Comparison of ENCODE assay signal across 13 cellular contexts in genomic region chr19:604355-604754, GRCh38. TPM values are rescaled to one million over a fixed set of nuclear protein-coding genes. Genes with fewer than 3 reads are reported as not detected.
A peak's percentile ranks its signal among the peaks of the same experiment; 100 is the strongest.
DNase-seq lines count a peak whose midpoint lies in the region; ATAC-seq and TF ChIP-seq lines count a peak whose summit lies in the region.
"Had no signal": no experiment of that assay in that cellular context is flagged by ENCODE, and none has a peak within 500 bp of the region (broad histone marks: within the 10 kb centered on the region; RNA-seq: fewer than 3 reads in every experiment).

No MANE protein-coding gene starts in this region.

- intact Hi-C loops in activated B cell treated with CpG ODN at 0.5 μM for 24 hours (cut with micrococcal nuclease), result no loop called here

- no peak overlapping the region for H2BK5ac ChIP-seq in H9 (ENCODE audit: insufficient read length, low read length)

- H2BK15ac ChIP-seq in H9 (ENCODE audit: low read depth, low read length), result no peak overlapping the region

- WGBS in H9 (ENCODE audit: extremely low coverage, insufficient read length, low lambda C conversion rate), result no CpG with 5 or more reads among the region's 11 CpGs

- no peaks in the 10 kb centered on the region for H3K4me1 Mint-ChIP-seq in CD4-positive, CD25-positive, alpha-beta regulatory T cell
- no peaks in the 10 kb centered on the region for H3K4me1 Mint-ChIP-seq in H9
- peaks cover 2% of the 10 kb centered on the region for H3K4me1 Mint-ChIP-seq in activated B cell treated with CpG ODN at 0.5 μM for 24 hours
- H3K4me1 Mint-ChIP-seq: CD8-positive, alpha-beta memory T cell; nephron progenitor cell had no signal

- H3K4me3 Mint-ChIP-seq in CD4-positive, CD25-positive, alpha-beta regulatory T cell, result no peak overlapping the region
- no peak overlapping the region for H3K4me3 Mint-ChIP-seq in H9
- H3K4me3 Mint-ChIP-seq in activated B cell treated with CpG ODN at 0.5 μM for 24 hours, result no peak overlapping the region
- H3K4me3 Mint-ChIP-seq: nephron progenitor cell had no signal

- H3K27me3 ChIP-seq in CD4-positive, CD25-positive, alpha-beta regulatory T cell (ENCODE audit: control insufficient read depth, insufficient read depth, low read length), result no peaks in the 10 kb centered on the region
- no peaks in the 10 kb centered on the region for H3K27me3 ChIP-seq in H9 (ENCODE audit: insufficient read depth, low read length)
- H3K27me3 ChIP-seq: thyroid gland had no signal

- H4K8ac ChIP-seq in H9 (replicated peaks; ENCODE audit: insufficient read length, low read depth, low read length), result no peak overlapping the region

- no peaks in the 10 kb centered on the region for H4K20me1 ChIP-seq in H9 (ENCODE audit: control insufficient read depth, insufficient read depth, insufficient read length)

- peak in 2 of 3 donors; percentile 22 to 29 for DNase-seq in CD4-positive, CD25-positive, alpha-beta regulatory T cell
- DNase-seq in H9, result peak; percentile 31
- no peak for DNase-seq in activated B cell treated with CpG ODN at 0.5 μM for 24 hours
- DNase-seq in iPS-NIHi7 (ENCODE audit: extremely low spot score), result peak; percentile 59
- DNase-seq in HK-2 (ENCODE audit: unreplicated experiment), result no peak
- no peak for DNase-seq in NCI-H524 treated with DMSO at 0.1 percent for 48 hours (lab: John Stamatoyannopoulos, UW)
- no peak for DNase-seq in kidney glomerular epithelial cell (lab: John Stamatoyannopoulos, UW)
- DNase-seq: NCI-H1105 treated with DMSO at 0.1 percent for 48 hours, nephron progenitor cell, SHP77 treated with DMSO at 0.1 percent for 48 hours, thyroid gland had no signal

- no peak overlapping the region for H3T11ph ChIP-seq in H9 (ENCODE audit: low read length)

- no peak overlapping the region for H3K56ac ChIP-seq in H9 (ENCODE audit: insufficient read length, low read depth, low read length)

- H4K91ac ChIP-seq in H9 (ENCODE audit: insufficient read length, low read depth, low read length), result no peak overlapping the region

- no peaks in the 10 kb centered on the region for H3K36me3 ChIP-seq in CD4-positive, CD25-positive, alpha-beta regulatory T cell (ENCODE audit: control insufficient read depth, insufficient read depth, low read length)
- H3K36me3 ChIP-seq: thyroid gland had no signal

- H3K9ac ChIP-seq in H9 (ENCODE audit: extremely low read depth, insufficient read length, low read length), result no peak overlapping the region

- POLR2A ChIA-PET in activated B cell treated with CpG ODN at 0.5 μM for 24 hours (lab: Charles Lee), result no interaction called here

- H3K23me2 ChIP-seq in H9 (ENCODE audit: insufficient read length, low read depth, low read length, poor library complexity, severe bottlenecking), result no peaks in the 10 kb centered on the region

- no peak overlapping the region for H2AK5ac ChIP-seq in H9 (ENCODE audit: insufficient read length, low read length)

- peak in 1 of 2 donors; percentile 41 for ATAC-seq in CD4-positive, CD25-positive, alpha-beta regulatory T cell (ENCODE audit: low read depth in 2 of 2)
- ATAC-seq in activated B cell treated with CpG ODN at 0.5 μM for 24 hours (ENCODE audit: low read depth) (peak; percentile 77), GM19395 (IDR thresholded peaks at IDR 0.05; ENCODE audit: unreplicated experiment) (no peak)

- H3K4ac ChIP-seq in H9 (ENCODE audit: low read depth, low read length), result no peak overlapping the region

- H3K18ac ChIP-seq in H9 (ENCODE audit: insufficient read length, low read depth, low read length), result no peak overlapping the region

- no peaks in the 10 kb centered on the region for H3K27me3 Mint-ChIP-seq in CD4-positive, CD25-positive, alpha-beta regulatory T cell
- H3K27me3 Mint-ChIP-seq in H9 (ENCODE audit: low read depth) (peaks cover 12% of the 10 kb centered on the region), activated B cell treated with CpG ODN at 0.5 μM for 24 hours (no peaks in the 10 kb centered on the region)
- H3K27me3 Mint-ChIP-seq: CD8-positive, alpha-beta memory T cell had no signal

- H2BK12ac ChIP-seq in H9 (ENCODE audit: insufficient read length, low read depth, low read length), result no peak overlapping the region

- H3K27ac Mint-ChIP-seq in CD4-positive, CD25-positive, alpha-beta regulatory T cell, result no peak overlapping the region
- no peak overlapping the region for H3K27ac Mint-ChIP-seq in H9
- H3K27ac Mint-ChIP-seq in activated B cell treated with CpG ODN at 0.5 μM for 24 hours, result no peak overlapping the region
- H3K27ac Mint-ChIP-seq: nephron progenitor cell had no signal

- H3K36me3 Mint-ChIP-seq in CD4-positive, CD25-positive, alpha-beta regulatory T cell, result no peaks in the 10 kb centered on the region
- H3K36me3 Mint-ChIP-seq in H9 (ENCODE audit: insufficient read depth in 1 of 3, low read depth in 3 of 3), result peaks cover 0 to 2% (median 0%) of the 10 kb centered on the region in 3 experiments; a peak in 1 of 7 replicates
- H3K36me3 Mint-ChIP-seq in activated B cell treated with CpG ODN at 0.5 μM for 24 hours (ENCODE audit: low read depth), result no peaks in the 10 kb centered on the region
- H3K36me3 Mint-ChIP-seq: CD8-positive, alpha-beta memory T cell had no signal

- CTCF ChIA-PET in activated B cell treated with CpG ODN at 0.5 μM for 24 hours (lab: Charles Lee), result no interaction called here

- H2AFZ ChIP-seq in H9 (ENCODE audit: low read length), result no peak overlapping the region

- no peaks in the 10 kb centered on the region for H3K79me2 ChIP-seq in H9 (ENCODE audit: insufficient read depth, low read length)

- no peak overlapping the region for H3K27ac ChIP-seq in CD4-positive, CD25-positive, alpha-beta regulatory T cell (ENCODE audit: insufficient read depth, low read length, poor library complexity, severe bottlenecking)
- H3K27ac ChIP-seq in H9 (ENCODE audit: insufficient read length, low read depth, low read length), result no peak overlapping the region
- H3K27ac ChIP-seq: thyroid gland had no signal

- no peak overlapping the region for H2BK120ac ChIP-seq in H9 (ENCODE audit: low read depth, low read length, poor library complexity, severe bottlenecking)

- H3K4me3 ChIP-seq in CD4-positive, CD25-positive, alpha-beta regulatory T cell (ENCODE audit: low read depth, low read length), result no peak overlapping the region
- H3K4me3 ChIP-seq: thyroid gland had no signal

- TF ChIP-seq CTCF in H9 (conservative IDR thresholded peaks at IDR 0.05), result no peak
- TF ChIP-seq CTCF in activated B cell treated with CpG ODN at 0.5 μM for 24 hours (IDR thresholded peaks at IDR 0.05), result no peak

- H3K14ac ChIP-seq in H9 (ENCODE audit: insufficient read depth, low read length), result no peak overlapping the region

- H3K4me2 ChIP-seq in H9 (ENCODE audit: insufficient read depth, insufficient read length, low read length), result no peak overlapping the region

- no peak overlapping the region for H3K23ac ChIP-seq in H9 (ENCODE audit: insufficient read length, low read depth, low read length)

- H3K4me1 ChIP-seq in CD4-positive, CD25-positive, alpha-beta regulatory T cell (ENCODE audit: control insufficient read depth, insufficient read depth, low read length, poor library complexity, severe bottlenecking), result peaks cover 6% of the 10 kb centered on the region
- H3K4me1 ChIP-seq in H9 (ENCODE audit: insufficient read depth, low read length), result no peaks in the 10 kb centered on the region
- H3K4me1 ChIP-seq: thyroid gland had no signal

- H3K9me3 ChIP-seq in CD4-positive, CD25-positive, alpha-beta regulatory T cell (ENCODE audit: control insufficient read depth in 2 of 2, low read length in 2 of 2), result no peaks in the 10 kb centered on the region
- H3K9me3 ChIP-seq in H9 (ENCODE audit: control insufficient read depth, low read depth, low read length), result peaks cover 5% of the 10 kb centered on the region
- H3K9me3 ChIP-seq: thyroid gland had no signal

- no peaks in the 10 kb centered on the region for H3K79me1 ChIP-seq in H9 (ENCODE audit: insufficient read depth, low read depth, low read length, poor library complexity, severe bottlenecking)

- no peak overlapping the region for H2BK20ac ChIP-seq in H9 (ENCODE audit: low read depth, low read length, poor library complexity, severe bottlenecking)

- H3K9me3 Mint-ChIP-seq in CD4-positive, CD25-positive, alpha-beta regulatory T cell, result peaks cover 0 to 1% (median 0%) of the 10 kb centered on the region in 7 donors
- H3K9me3 Mint-ChIP-seq in H9 (peaks cover 29 to 37% of the 10 kb centered on the region in 2 experiments), activated B cell treated with CpG ODN at 0.5 μM for 24 hours (no peaks in the 10 kb centered on the region)

- no peak overlapping the region for H4K5ac ChIP-seq in H9 (ENCODE audit: insufficient read length, low read depth, low read length)

RNA-seq across cellular contexts. Expression of gene HCN2, which starts 14.7 kb away (rescaled TPM):
- 1.2 TPM for total RNA-seq in CD4-positive, CD25-positive, alpha-beta regulatory T cell
- polyA plus RNA-seq in CD4-positive, CD25-positive, alpha-beta regulatory T cell, result not detected
- total RNA-seq in H9 (2021) (3.7 and 4.1 TPM in 2 replicates), activated B cell treated with CpG ODN at 0.5 μM for 24 hours (0.13 and 0.17 TPM in 2 replicates)
- total RNA-seq: thyroid gland had no signal
- polyA plus RNA-seq: CD8-positive, alpha-beta memory T cell had no signal

RNA-seq across cellular contexts. Expression of gene POLRMT, which starts 29.0 kb away (rescaled TPM):
- 62.9 TPM for total RNA-seq in CD4-positive, CD25-positive, alpha-beta regulatory T cell
- polyA plus RNA-seq in CD4-positive, CD25-positive, alpha-beta regulatory T cell, result 10 to 100 TPM; 25.4 to 38.1 (median 34.1) TPM
- total RNA-seq in H9 (2021), result 101 and 104 TPM in 2 replicates
- 54.7 and 58.2 TPM in 2 replicates for total RNA-seq in activated B cell treated with CpG ODN at 0.5 μM for 24 hours

RNA-seq across cellular contexts. Expression of gene BSG, which starts 32.0 kb away (rescaled TPM):
- 132 TPM for total RNA-seq in CD4-positive, CD25-positive, alpha-beta regulatory T cell
- polyA plus RNA-seq in CD4-positive, CD25-positive, alpha-beta regulatory T cell, result 100 to 1,000 TPM; 282 to 338 (median 300) TPM
- total RNA-seq in H9 (2021) (715 and 719 TPM in 2 replicates), activated B cell treated with CpG ODN at 0.5 μM for 24 hours (150 and 152 TPM in 2 replicates)

RNA-seq across cellular contexts. Expression of gene FGF22, which starts 35.3 kb away (rescaled TPM):
- total RNA-seq in CD4-positive, CD25-positive, alpha-beta regulatory T cell, result 0.81 TPM
- polyA plus RNA-seq in CD4-positive, CD25-positive, alpha-beta regulatory T cell, result under 1 TPM in 1 of 4 donors, not detected in 3; 0.17 TPM
- total RNA-seq in H9 (2021), result 0.72 and 0.99 TPM in 2 replicates
- total RNA-seq in activated B cell treated with CpG ODN at 0.5 μM for 24 hours, result 0.64 and 0.73 TPM in 2 replicates
- total RNA-seq: thyroid gland had no signal
- polyA plus RNA-seq: CD8-positive, alpha-beta memory T cell had no signal

RNA-seq across cellular contexts. Expression of gene RNF126, which starts 58.7 kb away (rescaled TPM):
- total RNA-seq in CD4-positive, CD25-positive, alpha-beta regulatory T cell, result 124 TPM
- 10 to 100 TPM; 57.2 to 80.8 (median 76.9) TPM for polyA plus RNA-seq in CD4-positive, CD25-positive, alpha-beta regulatory T cell
- total RNA-seq in H9 (2021), result 78.0 and 81.9 TPM in 2 replicates
- 75.9 and 82.7 TPM in 2 replicates for total RNA-seq in activated B cell treated with CpG ODN at 0.5 μM for 24 hours

Comparison
In these comparisons a context has a peak if more than half of its experiments do, and no peak if none do; other contexts are left out.
1. DNase-seq: peak in CD4-positive, CD25-positive, alpha-beta regulatory T cell (2 of 3), H9 (single experiment) and iPS-NIHi7 (single experiment); none in activated B cell treated with CpG ODN at 0.5 μM for 24 hours (single experiment), HK-2 (single experiment), NCI-H524 treated with DMSO at 0.1 percent for 48 hours (single experiment) and kidney glomerular epithelial cell (single experiment).